Comparison of ENCODE assay signal across 9 cellular contexts in genomic region chr12:40692617-40693502, GRCh38. TPM values are rescaled to one million over a fixed set of nuclear protein-coding genes. Genes with fewer than 3 reads are reported as not detected.
A peak's percentile ranks its signal among the peaks of the same experiment; 100 is the strongest.
DNase-seq lines count a peak whose midpoint lies in the region; ATAC-seq and TF ChIP-seq lines count a peak whose summit lies in the region.
"Had no signal": no experiment of that assay in that cellular context is flagged by ENCODE, and none has a peak within 500 bp of the region (broad histone marks: within the 10 kb centered on the region; RNA-seq: fewer than 3 reads in every experiment).

No MANE protein-coding gene starts in this region.

- in situ Hi-C loops in astrocyte of the spinal cord (cut with HindIII; ENCODE audit: low sequenced_read_pairs) (no loop called here), transverse colon (cut with MboI; ENCODE audit: low pct_ligation_motif_present in 1 of 4, low pct_unique_long_range_greater_than_20kb in 1 of 4, low sequenced_read_pairs in 3 of 4) (no loop called here)

- peak overlapping the region; percentile 39 for H3K4me3 ChIP-seq in astrocyte of the spinal cord (ENCODE audit: low read depth, low read length)
- peak overlapping the region; percentile 45 to 54 for H3K4me3 ChIP-seq in left lung
- H3K4me3 ChIP-seq in transverse colon, result peak overlapping the region; percentile 32 to 60 (median 40)

- ATAC-seq in left lung (peak; percentile 57), HG03565 (IDR thresholded peaks at IDR 0.05; ENCODE audit: unreplicated experiment) (no peak)
- ATAC-seq: left colon had no signal

- H3K27ac ChIP-seq in left lung (no peak overlapping the region), transverse colon (no peak overlapping the region)

- no peaks in the 10 kb centered on the region for H3K36me3 ChIP-seq in left lung
- no peaks in the 10 kb centered on the region for H3K36me3 ChIP-seq in transverse colon

- H3K27me3 ChIP-seq in left lung (peaks cover 5 to 50% of the 10 kb centered on the region in 2 donors), transverse colon (peaks cover 35% of the 10 kb centered on the region)

- intact Hi-C loops in left lung (cut with DNase I) (no loop called here), transverse colon (cut with DNase I; ENCODE audit: low total_unique reads) (loop anchor here (10.0 kb wide), 1 partner anchor 718 kb away; no protein-coding TSS in a partner anchor)

- no peak for TF ChIP-seq POLR2A in transverse colon (IDR thresholded peaks at IDR 0.05)

- 0 to 11% methylated on average over 14 to 53 of the region's 56 CpGs for WGBS in transverse colon (ENCODE audit: low coverage in 1 of 2), 2 donors

- peaks cover 0 to 3% of the 10 kb centered on the region in 2 donors for H3K4me1 ChIP-seq in left lung
- peaks cover 0 to 8% (median 4%) of the 10 kb centered on the region in 4 donors for H3K4me1 ChIP-seq in transverse colon

- TF ChIP-seq CTCF in astrocyte of the spinal cord (IDR thresholded peaks at IDR 0.05; ENCODE audit: low read depth, low read length) (no peak), left lung (IDR thresholded peaks at IDR 0.05) (no peak), transverse colon (IDR thresholded peaks at IDR 0.05) (no peak)

- DNase-seq in NCI-H2081 (lab: John Stamatoyannopoulos, UW) (peak; percentile 45 to 81), NCI-H2081 treated with DMSO at 0.1 percent for 48 hours (lab: John Stamatoyannopoulos, UW) (no peak), astrocyte of the spinal cord (ENCODE audit: low read depth, low spot score) (no peak), left lung (peak; percentile 37 to 78), transverse colon (no peak), COLO829 (ENCODE audit: low spot score) (no peak), NOMO-1 (lab: John Stamatoyannopoulos, UW; ENCODE audit: unreplicated experiment in 2 of 2) (no peak)

- no peaks in the 10 kb centered on the region for H3K9me3 ChIP-seq in left lung
- no peaks in the 10 kb centered on the region for H3K9me3 ChIP-seq in transverse colon

- TF ChIP-seq EP300 in transverse colon (IDR thresholded peaks at IDR 0.05; ENCODE audit: low read depth), result no peak

RNA-seq across cellular contexts. Expression of gene CNTN1, which starts 0.6 kb away (rescaled TPM):
- 1 to 10 TPM; 2.7 to 7.2 TPM for total RNA-seq in left lung
- 1 to 10 TPM in 2 of 4 donors, under 1 TPM in 2; 0.60 to 3.2 (median 1.4) TPM for total RNA-seq in transverse colon

Comparison
In these comparisons a context has a peak if more than half of its experiments do, and no peak if none do; other contexts are left out.
1. DNase-seq: peak in NCI-H2081 (2 of 2) and left lung (2 of 2); none in NCI-H2081 treated with DMSO at 0.1 percent for 48 hours (single experiment), astrocyte of the spinal cord (single experiment), transverse colon (single experiment), COLO829 (single experiment) and NOMO-1 (0 of 2).
2. Peak in every context shown above with its lines, with median percentiles within 50 percentile points of each other: H3K4me3 ChIP-seq.